ENCODE assay signal across 4 cellular contexts in the genomic region with DNA sequence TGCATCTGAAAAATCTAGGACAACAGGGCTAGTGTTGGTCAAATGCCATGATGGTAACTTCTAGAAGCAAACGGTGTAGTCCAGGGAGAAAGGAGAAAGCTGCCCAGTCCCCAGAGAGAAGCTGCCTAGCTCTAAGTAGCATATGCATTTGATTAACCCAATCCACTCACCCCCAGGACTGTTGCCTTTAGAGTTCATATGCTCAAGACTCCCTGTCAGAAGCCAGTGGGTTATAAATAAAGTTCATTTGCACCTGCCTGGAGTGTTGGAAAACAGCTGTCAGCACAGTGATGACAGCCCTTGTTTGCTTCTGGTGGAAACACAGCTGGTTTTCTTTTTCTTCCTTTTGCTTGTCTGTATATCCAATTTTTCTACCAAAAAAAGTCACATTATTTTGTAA.
TF ChIP-seq lines count a peak whose summit lies in the region.

No MANE protein-coding gene starts in this region.

TF ChIP-seq in A549, 52 proteins besides CTCF, POLR2A, EP300 and RAD21:
- TF ChIP-seq KDM1A (IDR thresholded peaks at IDR 0.05; ENCODE audit: low read depth) (no peak), CBX2 (IDR thresholded peaks at IDR 0.05; ENCODE audit: borderline replicate concordance, low read depth) (no peak), NFE2L2 (conservative IDR thresholded peaks at IDR 0.05; ENCODE audit: low read length) (no peak), ESRRA (IDR thresholded peaks at IDR 0.05; ENCODE audit: borderline replicate concordance, low read length) (no peak), MYC (IDR thresholded peaks at IDR 0.05; ENCODE audit: borderline replicate concordance, low read length) (no peak), CBX8 (IDR thresholded peaks at IDR 0.05) (no peak), HOXA7 (CRISPR knock-in tag; IDR thresholded peaks at IDR 0.05) (no peak)
- TF ChIP-seq, protein P1, sequence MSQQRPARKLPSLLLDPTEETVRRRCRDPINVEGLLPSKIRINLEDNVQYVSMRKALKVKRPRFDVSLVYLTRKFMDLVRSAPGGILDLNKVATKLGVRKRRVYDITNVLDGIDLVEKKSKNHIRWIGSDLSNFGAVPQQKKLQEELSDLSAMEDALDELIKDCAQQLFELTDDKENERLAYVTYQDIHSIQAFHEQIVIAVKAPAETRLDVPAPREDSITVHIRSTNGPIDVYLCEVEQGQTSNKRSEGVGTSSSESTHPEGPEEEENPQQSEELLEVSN (IDR thresholded peaks at IDR 0.05; ENCODE audit: borderline replicate concordance, low read depth) = no peak
- TF ChIP-seq, protein P2, sequence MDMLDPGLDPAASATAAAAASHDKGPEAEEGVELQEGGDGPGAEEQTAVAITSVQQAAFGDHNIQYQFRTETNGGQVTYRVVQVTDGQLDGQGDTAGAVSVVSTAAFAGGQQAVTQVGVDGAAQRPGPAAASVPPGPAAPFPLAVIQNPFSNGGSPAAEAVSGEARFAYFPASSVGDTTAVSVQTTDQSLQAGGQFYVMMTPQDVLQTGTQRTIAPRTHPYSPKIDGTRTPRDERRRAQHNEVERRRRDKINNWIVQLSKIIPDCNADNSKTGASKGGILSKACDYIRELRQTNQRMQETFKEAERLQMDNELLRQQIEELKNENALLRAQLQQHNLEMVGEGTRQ (IDR thresholded peaks at IDR 0.05) = no peak
- TF ChIP-seq, protein P3, sequence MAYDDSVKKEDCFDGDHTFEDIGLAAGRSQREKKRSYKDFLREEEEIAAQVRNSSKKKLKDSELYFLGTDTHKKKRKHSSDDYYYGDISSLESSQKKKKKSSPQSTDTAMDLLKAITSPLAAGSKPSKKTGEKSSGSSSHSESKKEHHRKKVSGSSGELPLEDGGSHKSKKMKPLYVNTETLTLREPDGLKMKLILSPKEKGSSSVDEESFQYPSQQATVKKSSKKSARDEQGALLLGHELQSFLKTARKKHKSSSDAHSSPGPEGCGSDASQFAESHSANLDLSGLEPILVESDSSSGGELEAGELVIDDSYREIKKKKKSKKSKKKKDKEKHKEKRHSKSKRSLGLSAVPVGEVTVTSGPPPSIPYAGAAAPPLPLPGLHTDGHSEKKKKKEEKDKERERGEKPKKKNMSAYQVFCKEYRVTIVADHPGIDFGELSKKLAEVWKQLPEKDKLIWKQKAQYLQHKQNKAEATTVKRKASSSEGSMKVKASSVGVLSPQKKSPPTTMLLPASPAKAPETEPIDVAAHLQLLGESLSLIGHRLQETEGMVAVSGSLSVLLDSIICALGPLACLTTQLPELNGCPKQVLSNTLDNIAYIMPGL (CRISPR knock-in tag; IDR thresholded peaks at IDR 0.05; ENCODE audit: borderline replicate concordance) = no peak
- TF ChIP-seq, protein P4, sequence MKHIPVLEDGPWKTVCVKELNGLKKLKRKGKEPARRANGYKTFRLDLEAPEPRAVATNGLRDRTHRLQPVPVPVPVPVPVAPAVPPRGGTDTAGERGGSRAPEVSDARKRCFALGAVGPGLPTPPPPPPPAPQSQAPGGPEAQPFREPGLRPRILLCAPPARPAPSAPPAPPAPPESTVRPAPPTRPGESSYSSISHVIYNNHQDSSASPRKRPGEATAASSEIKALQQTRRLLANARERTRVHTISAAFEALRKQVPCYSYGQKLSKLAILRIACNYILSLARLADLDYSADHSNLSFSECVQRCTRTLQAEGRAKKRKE (CRISPR knock-in tag; IDR thresholded peaks at IDR 0.05; ENCODE audit: low read depth) = no peak

TF ChIP-seq in IMR-90, 13 proteins besides CTCF, POLR2A, EP300 and RAD21:
- TF ChIP-seq FOS (IDR thresholded peaks at IDR 0.05; ENCODE audit: low read depth, low read length) (no peak), NFE2L2 (IDR thresholded peaks at IDR 0.05; ENCODE audit: low read depth, low read length) (no peak), RCOR1 (IDR thresholded peaks at IDR 0.05; ENCODE audit: insufficient replicate concordance, low read length) (no peak), SMC3 (IDR thresholded peaks at IDR 0.05; ENCODE audit: low read depth, low read length) (no peak), CHD1 (IDR thresholded peaks at IDR 0.05; ENCODE audit: low read depth, low read length) (no peak), BHLHE40 (IDR thresholded peaks at IDR 0.05; ENCODE audit: low read depth, low read length) (no peak)
- TF ChIP-seq, protein P5, sequence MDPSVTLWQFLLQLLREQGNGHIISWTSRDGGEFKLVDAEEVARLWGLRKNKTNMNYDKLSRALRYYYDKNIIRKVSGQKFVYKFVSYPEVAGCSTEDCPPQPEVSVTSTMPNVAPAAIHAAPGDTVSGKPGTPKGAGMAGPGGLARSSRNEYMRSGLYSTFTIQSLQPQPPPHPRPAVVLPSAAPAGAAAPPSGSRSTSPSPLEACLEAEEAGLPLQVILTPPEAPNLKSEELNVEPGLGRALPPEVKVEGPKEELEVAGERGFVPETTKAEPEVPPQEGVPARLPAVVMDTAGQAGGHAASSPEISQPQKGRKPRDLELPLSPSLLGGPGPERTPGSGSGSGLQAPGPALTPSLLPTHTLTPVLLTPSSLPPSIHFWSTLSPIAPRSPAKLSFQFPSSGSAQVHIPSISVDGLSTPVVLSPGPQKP (IDR thresholded peaks at IDR 0.05; ENCODE audit: borderline replicate concordance, low read depth, low read length) = no peak
TF ChIP-seq in IMR-90: peak in this region for 0.

TF ChIP-seq in endothelial cell of umbilical vein, 7 proteins besides CTCF, POLR2A, EP300 and RAD21:
- TF ChIP-seq, protein P6, sequence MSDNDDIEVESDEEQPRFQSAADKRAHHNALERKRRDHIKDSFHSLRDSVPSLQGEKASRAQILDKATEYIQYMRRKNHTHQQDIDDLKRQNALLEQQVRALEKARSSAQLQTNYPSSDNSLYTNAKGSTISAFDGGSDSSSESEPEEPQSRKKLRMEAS (IDR thresholded peaks at IDR 0.05; ENCODE audit: insufficient read depth, insufficient read length) = no peak
- no peak for TF ChIP-seq EZH2 (IDR thresholded peaks at IDR 0.05; ENCODE audit: borderline replicate concordance, low read depth, low read length, severe bottlenecking)
- no peak for TF ChIP-seq MYC (IDR thresholded peaks at IDR 0.05; ENCODE audit: low read depth, low read length)
- no peak for TF ChIP-seq GATA2 (IDR thresholded peaks at IDR 0.05; ENCODE audit: insufficient read depth, insufficient read length, low read depth, low read length)
- no peak for TF ChIP-seq FOS (IDR thresholded peaks at IDR 0.05; ENCODE audit: borderline replicate concordance, insufficient read depth, low read length)
- TF ChIP-seq JUN (IDR thresholded peaks at IDR 0.05; ENCODE audit: borderline replicate concordance, insufficient read depth, insufficient read length, low read depth) = no peak
- no peak for TF ChIP-seq POLR2AphosphoS5 (IDR thresholded peaks at IDR 0.05; ENCODE audit: insufficient read depth, low read depth, low read length)

TF ChIP-seq in neural cell, 6 proteins besides CTCF, POLR2A, EP300 and RAD21:
- TF ChIP-seq TAF1 (IDR thresholded peaks at IDR 0.05; ENCODE audit: low read depth) (no peak), POLR2AphosphoS5 (IDR thresholded peaks at IDR 0.05) (peak; percentile 44), MXI1 (conservative IDR thresholded peaks at IDR 0.05; ENCODE audit: poor library complexity, severe bottlenecking) (no peak), EZH2 (IDR thresholded peaks at IDR 0.05; ENCODE audit: borderline replicate concordance, insufficient read depth, low read length, poor library complexity, severe bottlenecking) (no peak)
